In the genomic region with DNA sequence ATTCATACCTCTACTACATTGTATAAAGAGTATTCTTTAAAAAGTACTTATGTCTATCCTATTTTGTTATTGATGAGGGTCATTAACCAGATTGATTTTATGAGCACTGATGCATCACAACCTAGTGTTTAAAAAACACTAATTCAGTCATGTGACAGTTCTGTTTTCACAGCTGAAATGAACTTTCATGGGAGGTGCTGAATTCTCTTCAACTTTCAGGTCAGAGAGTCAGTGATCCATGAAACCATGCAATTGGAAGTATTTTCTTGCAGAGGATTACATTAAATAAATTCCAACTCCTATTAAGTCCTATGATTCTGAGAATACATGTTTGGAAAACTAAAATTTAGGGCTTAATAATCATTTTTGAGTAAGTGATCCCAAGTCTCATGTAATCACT, we compare ENCODE assay signal across 16 cellular contexts.
"Had no signal": no experiment of that assay in that cellular context is flagged by ENCODE, and none has a peak within 500 bp of the region (broad histone marks: within the 10 kb centered on the region; RNA-seq: fewer than 3 reads in every experiment).

No MANE protein-coding gene starts in this region.

- H3K27ac ChIP-seq: heart right ventricle, neutrophil, psoas muscle, stomach had no signal

- H3K4me1 ChIP-seq: heart right ventricle, psoas muscle, stomach had no signal

- DNase-seq: cerebellar nuclear complex; dermis blood vessel endothelial cell; erythroblast; heart right ventricle; hypothalamus; left colon; naive thymus-derived CD4-positive, alpha-beta T cell; psoas muscle; right cardiac atrium; small intestine; stimulated activated CD4-positive, alpha-beta T cell treated with anti-CD3 and anti-CD28 coated beads, Interleukin-12 subunit alpha, Interleukin-12 subunit beta, amount 100 ng/mL, for 4 hours; stimulated activated naive CD4-positive, alpha-beta T cell; stomach; substantia nigra had no signal

- H3K36me3 ChIP-seq: heart right ventricle, neutrophil, stomach had no signal

- H3K9me3 ChIP-seq: heart right ventricle, neutrophil, psoas muscle, stomach had no signal

- H3K4me3 ChIP-seq: heart right ventricle, psoas muscle, stomach had no signal

- H3K4me1 Mint-ChIP-seq: naive thymus-derived CD4-positive, alpha-beta T cell had no signal

- H3K27me3 Mint-ChIP-seq: naive thymus-derived CD4-positive, alpha-beta T cell had no signal

- H3K9me3 Mint-ChIP-seq: type B pancreatic cell had no signal

- H3K27me3 ChIP-seq: heart right ventricle, neutrophil, stomach had no signal

- H3K36me3 Mint-ChIP-seq: naive thymus-derived CD4-positive, alpha-beta T cell; type B pancreatic cell had no signal

- ATAC-seq: heart right ventricle; left colon; naive thymus-derived CD4-positive, alpha-beta T cell; psoas muscle; right cardiac atrium had no signal

- H3K27ac Mint-ChIP-seq: naive thymus-derived CD4-positive, alpha-beta T cell; type B pancreatic cell had no signal

- H3K4me3 Mint-ChIP-seq: naive thymus-derived CD4-positive, alpha-beta T cell; type B pancreatic cell had no signal
